In the genomic region with DNA sequence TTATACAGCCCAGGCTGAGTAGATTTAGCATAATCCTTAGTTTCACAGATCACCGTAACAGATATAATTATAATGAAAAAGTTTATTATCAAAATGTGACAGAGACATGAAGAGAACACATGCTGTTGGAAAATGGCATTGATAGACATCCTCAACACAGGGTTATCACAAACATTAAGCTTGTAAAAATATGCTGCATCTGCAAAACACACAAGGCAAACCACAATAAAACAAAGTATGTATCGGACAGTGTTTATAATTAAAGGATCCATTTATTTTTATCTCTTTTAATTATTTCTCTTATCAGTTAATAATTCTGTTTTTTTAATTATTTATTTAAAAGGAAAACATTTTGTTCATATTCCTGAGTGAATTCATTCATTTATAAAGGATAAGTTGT, we compare ENCODE assay signal across 1 cellular context.
TF ChIP-seq lines count a peak whose summit lies in the region.

No MANE protein-coding gene starts in this region.

TF ChIP-seq in HepG2, 621 proteins besides CTCF, POLR2A, EP300 and RAD21 (continued from another document):
- TF ChIP-seq, protein P1, sequence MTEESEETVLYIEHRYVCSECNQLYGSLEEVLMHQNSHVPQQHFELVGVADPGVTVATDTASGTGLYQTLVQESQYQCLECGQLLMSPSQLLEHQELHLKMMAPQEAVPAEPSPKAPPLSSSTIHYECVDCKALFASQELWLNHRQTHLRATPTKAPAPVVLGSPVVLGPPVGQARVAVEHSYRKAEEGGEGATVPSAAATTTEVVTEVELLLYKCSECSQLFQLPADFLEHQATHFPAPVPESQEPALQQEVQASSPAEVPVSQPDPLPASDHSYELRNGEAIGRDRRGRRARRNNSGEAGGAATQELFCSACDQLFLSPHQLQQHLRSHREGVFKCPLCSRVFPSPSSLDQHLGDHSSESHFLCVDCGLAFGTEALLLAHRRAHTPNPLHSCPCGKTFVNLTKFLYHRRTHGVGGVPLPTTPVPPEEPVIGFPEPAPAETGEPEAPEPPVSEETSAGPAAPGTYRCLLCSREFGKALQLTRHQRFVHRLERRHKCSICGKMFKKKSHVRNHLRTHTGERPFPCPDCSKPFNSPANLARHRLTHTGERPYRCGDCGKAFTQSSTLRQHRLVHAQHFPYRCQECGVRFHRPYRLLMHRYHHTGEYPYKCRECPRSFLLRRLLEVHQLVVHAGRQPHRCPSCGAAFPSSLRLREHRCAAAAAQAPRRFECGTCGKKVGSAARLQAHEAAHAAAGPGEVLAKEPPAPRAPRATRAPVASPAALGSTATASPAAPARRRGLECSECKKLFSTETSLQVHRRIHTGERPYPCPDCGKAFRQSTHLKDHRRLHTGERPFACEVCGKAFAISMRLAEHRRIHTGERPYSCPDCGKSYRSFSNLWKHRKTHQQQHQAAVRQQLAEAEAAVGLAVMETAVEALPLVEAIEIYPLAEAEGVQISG (CRISPR knock-in tag; IDR thresholded peaks at IDR 0.05), result no peak
